ENCODE assay signal across 1 cellular context in genomic region chr3:101495552-101495951, GRCh38.
TF ChIP-seq lines count a peak whose summit lies in the region.

No MANE protein-coding gene starts in this region.

TF ChIP-seq in HepG2, 621 proteins besides CTCF, POLR2A, EP300 and RAD21:
- TF ChIP-seq STAG1 (CRISPR knock-in tag; IDR thresholded peaks at IDR 0.05) (peak; percentile 43), LRRFIP1 (CRISPR knock-in tag; conservative IDR thresholded peaks at IDR 0.05) (no peak)
